ENCODE assay signal across 8 cellular contexts in genomic region chr16:2214721-2214970, GRCh38. TPM values are rescaled to one million over a fixed set of nuclear protein-coding genes. Genes with fewer than 3 reads are reported as not detected.
A peak's percentile ranks its signal among the peaks of the same experiment; 100 is the strongest.
DNase-seq lines count a peak whose midpoint lies in the region; ATAC-seq and TF ChIP-seq lines count a peak whose summit lies in the region.

Gene PGP (minus strand): TSS chr16:2214840. CDS start chr16:2214777, 63 bp downstream.

- H3K27me3 ChIP-seq in body of pancreas, result no peaks in the 10 kb centered on the region

- ATAC-seq in activated T-cell treated with anti-CD3 and anti-CD28 coated beads, Interleukin-2, amount 50 U/mL, for 4 hours, result peak; percentile 92 to 93
- ATAC-seq in HG03558 (IDR thresholded peaks at IDR 0.05; ENCODE audit: extremely low read depth, unreplicated experiment) (peak; percentile 72), body of pancreas (no peak), left lobe of liver (peak; percentile 88)

- intact Hi-C loops in body of pancreas (cut with DNase I), result no loop called here

- no peaks in the 10 kb centered on the region for H3K9me3 Mint-ChIP-seq in activated T-cell treated with anti-CD3 and anti-CD28 coated beads, Interleukin-2, amount 50 U/mL, for 4 hours

- no peaks in the 10 kb centered on the region for H3K36me3 ChIP-seq in body of pancreas (replicated peaks in 1 of 2; ENCODE audit: insufficient read depth in 1 of 2, low read depth in 2 of 2)

- peak within 1 kb of the TSS; percentile 95 to 99 (median 97) for H3K27ac ChIP-seq in body of pancreas
- H3K27ac ChIP-seq in temporal lobe (ENCODE audit: low read depth, low read length), result peak within 1 kb of the TSS; percentile 69

- peak within 1 kb of the TSS; percentile 87 for H3K4me3 Mint-ChIP-seq in activated T-cell treated with anti-CD3 and anti-CD28 coated beads, Interleukin-2, amount 50 U/mL, for 4 hours

- no peak for DNase-seq in activated T-cell treated with anti-CD3 and anti-CD28 coated beads, Interleukin-2, amount 50 U/mL, for 4 hours
- no peak for DNase-seq in activated T-cell treated with anti-CD3 and anti-CD28 coated beads, Interleukin-2, amount 50 U/mL, for 48 hours
- DNase-seq in body of pancreas (no peak), left lobe of liver (ENCODE audit: low spot score) (no peak), glomerular visceral epithelial cell (ENCODE audit: extremely low spot score) (no peak), pons (ENCODE audit: low spot score) (no peak)

- no peaks in the 10 kb centered on the region for H3K9me3 ChIP-seq in body of pancreas

- 0 to 1% methylated on average over 1 to 28 of the region's 47 CpGs for WGBS in body of pancreas, 2 donors

- peaks cover 6% of the 10 kb centered on the region for H3K36me3 Mint-ChIP-seq in activated T-cell treated with anti-CD3 and anti-CD28 coated beads, Interleukin-2, amount 50 U/mL, for 4 hours (ENCODE audit: insufficient read depth)

- no peaks in the 10 kb centered on the region for H3K27me3 Mint-ChIP-seq in activated T-cell treated with anti-CD3 and anti-CD28 coated beads, Interleukin-2, amount 50 U/mL, for 4 hours (ENCODE audit: low read depth)

- TF ChIP-seq POLR2A in body of pancreas (IDR thresholded peaks at IDR 0.05), result no peak

- TF ChIP-seq CTCF in body of pancreas (IDR thresholded peaks at IDR 0.05), result no peak

- H3K4me1 ChIP-seq in body of pancreas, result peaks cover 26% of the 10 kb centered on the region

- peaks cover 15% of the 10 kb centered on the region for H3K4me1 Mint-ChIP-seq in activated T-cell treated with anti-CD3 and anti-CD28 coated beads, Interleukin-2, amount 50 U/mL, for 4 hours (ENCODE audit: low read depth)

- H3K4me3 ChIP-seq in body of pancreas, result peak within 1 kb of the TSS; percentile 29 to 36

RNA-seq across cellular contexts. Expression of gene PGP, which starts in this region (rescaled TPM):
- total RNA-seq in activated T-cell treated with anti-CD3 and anti-CD28 coated beads, Interleukin-2, amount 50 U/mL, for 4 hours, result 10 to 100 TPM; 25.8 to 27.9 (median 27.2) TPM
- total RNA-seq in body of pancreas, result 10 to 100 TPM in 1 of 2 donors, 1 to 10 TPM in 1; 7.8 to 15.8 TPM
- total RNA-seq in left lobe of liver, result 7.5 TPM
- 10.6 TPM for total RNA-seq in temporal lobe
